Comparison of ENCODE assay signal across 14 cellular contexts in the genomic region with DNA sequence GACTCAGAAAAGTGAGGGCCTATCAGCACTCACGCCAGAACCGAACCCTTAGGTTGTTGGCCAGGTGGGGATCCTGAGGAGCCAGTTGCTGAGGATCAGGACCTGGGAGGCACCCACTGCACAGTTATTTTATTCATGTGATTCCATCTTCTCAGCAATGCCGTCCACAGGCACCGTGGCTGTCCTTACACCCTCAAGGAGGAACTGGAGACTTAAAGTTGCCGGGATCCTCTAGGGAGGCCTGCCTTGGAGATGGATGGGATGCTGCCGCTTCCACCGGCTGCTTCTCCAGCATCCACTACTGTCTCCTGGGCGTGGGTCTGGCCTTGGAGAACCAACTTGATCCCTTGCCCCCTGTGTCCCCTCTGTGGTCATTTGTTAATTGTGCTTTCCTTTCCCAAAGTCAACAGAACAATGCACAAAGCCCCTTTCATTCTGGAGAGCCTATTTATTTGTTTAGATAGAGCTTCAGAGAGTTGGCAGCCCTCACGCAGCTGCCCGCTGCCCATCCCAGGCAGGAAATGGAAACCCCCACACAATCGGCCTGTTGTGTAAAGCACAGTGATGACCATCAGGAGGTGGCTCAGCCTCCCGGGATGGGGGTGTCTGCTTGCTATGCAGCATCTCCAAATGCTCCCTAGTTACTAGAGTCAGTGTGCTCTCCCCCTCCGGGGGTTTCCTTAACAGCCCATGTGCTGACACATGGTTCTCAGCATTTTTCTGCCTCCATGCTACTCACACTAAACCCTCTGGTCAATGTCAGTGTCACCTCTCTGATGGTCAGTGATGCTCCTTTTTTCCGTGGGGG. TPM values are rescaled to one million over a fixed set of nuclear protein-coding genes. Genes with fewer than 3 reads are reported as not detected.
DNase-seq lines count a peak whose midpoint lies in the region; ATAC-seq and TF ChIP-seq lines count a peak whose summit lies in the region.
"Had no signal": no experiment of that assay in that cellular context is flagged by ENCODE, and none has a peak within 500 bp of the region (broad histone marks: within the 10 kb centered on the region; RNA-seq: fewer than 3 reads in every experiment).

No MANE protein-coding gene starts in this region.

- CTCF ChIA-PET in mammary epithelial cell (lab: Charles Lee; ENCODE audit: low non-redundant PET) = no interaction called here
- CTCF ChIA-PET in Caco-2 (lab: Charles Lee) = no interaction called here

- H3K36me3 ChIP-seq in mammary epithelial cell (ENCODE audit: insufficient read depth, low read length) = no peaks in the 10 kb centered on the region
- H3K36me3 ChIP-seq in breast epithelium = no peaks in the 10 kb centered on the region
- no peaks in the 10 kb centered on the region for H3K36me3 ChIP-seq in Caco-2 (ENCODE audit: control insufficient read depth, insufficient read depth, low read length)
- H3K36me3 ChIP-seq: lower lobe of right lung, thoracic aorta had no signal

- peaks cover 6% of the 10 kb centered on the region for H3K9me3 Mint-ChIP-seq in Caco-2 (ENCODE audit: unreplicated experiment)
- H3K9me3 Mint-ChIP-seq in stimulated activated naive B cell treated with anti-CD40 and anti-IgM and Interleukin-4, amounts not matched to agents 10 μg/mL and 1 μg/mL and 100 μg/mL, for 72 hours = no peaks in the 10 kb centered on the region
- H3K9me3 Mint-ChIP-seq: activated CD4-positive, alpha-beta memory T cell treated with anti-CD3 and anti-CD28 coated beads, Interleukin-2, amount 10 ng/mL, durations not matched to agents 7 days and 5 days; activated naive CD4-positive, alpha-beta T cell treated with anti-CD3 and anti-CD28 coated beads for 36 hours had no signal

- whole genome bisulfite sequencing in mammary epithelial cell (ENCODE audit: low coverage, missing lambda C conversion rate) = 66% methylated on average over 10 of the region's 14 CpGs

- POLR2A ChIA-PET in Caco-2 (lab: Charles Lee) = no interaction called here

- DNase-seq in mammary epithelial cell = peak; percentile 55
- no peak for DNase-seq in breast epithelium (ENCODE audit: low spot score in 2 of 2)
- peak in 47 of 58 donors; percentile 18 to 87 (median 62) for DNase-seq in anterior cingulate cortex (lab: John Stamatoyannopoulos, UW)
- DNase-seq in medulla oblongata (ENCODE audit: extremely low spot score) = peak; percentile 92
- no peak for DNase-seq in Caco-2
- no peak for DNase-seq in stimulated activated naive B cell treated with anti-CD40 and anti-IgM and Interleukin-4, amounts not matched to agents 10 μg/mL and 1 μg/mL and 100 μg/mL, for 72 hours
- no peak for DNase-seq in NCI-H1105 treated with DMSO at 0.1 percent for 48 hours (lab: John Stamatoyannopoulos, UW)
- DNase-seq: activated CD4-positive, alpha-beta memory T cell treated with anti-CD3 and anti-CD28 coated beads, Interleukin-2, amount 10 ng/mL, durations not matched to agents 7 days and 5 days; activated naive CD4-positive, alpha-beta T cell treated with anti-CD3 and anti-CD28 coated beads for 36 hours; lower lobe of right lung; NCI-H1694 treated with DMSO at 0.1 percent for 48 hours; T-helper 2 cell had no signal

- no peak overlapping the region for H3K27ac ChIP-seq in mammary epithelial cell (ENCODE audit: insufficient read depth, low read depth, low read length)
- no peak overlapping the region for H3K27ac ChIP-seq in breast epithelium
- H3K27ac ChIP-seq: lower lobe of right lung, thoracic aorta had no signal

- TF ChIP-seq CTCF in mammary epithelial cell (conservative IDR thresholded peaks at IDR 0.05 in 1 of 2, IDR thresholded peaks at IDR 0.05 in 1 of 2; ENCODE audit: extremely low read depth in 1 of 2, insufficient read depth in 1 of 2, low read depth in 1 of 2, low read length in 2 of 2) (no peak), breast epithelium (IDR thresholded peaks at IDR 0.05) (no peak), Caco-2 (IDR thresholded peaks at IDR 0.05; ENCODE audit: insufficient read depth in 1 of 2, low read depth in 1 of 2, low read length in 1 of 2, severe bottlenecking in 1 of 2, unreplicated experiment in 1 of 2) (no peak)

- H3K27me3 Mint-ChIP-seq in Caco-2 (ENCODE audit: insufficient read depth, unreplicated experiment) = no peaks in the 10 kb centered on the region
- peaks cover 19% of the 10 kb centered on the region in 2 donors for H3K27me3 Mint-ChIP-seq in stimulated activated naive B cell treated with anti-CD40 and anti-IgM and Interleukin-4, amounts not matched to agents 10 μg/mL and 1 μg/mL and 100 μg/mL, for 72 hours
- H3K27me3 Mint-ChIP-seq: activated CD4-positive, alpha-beta memory T cell treated with anti-CD3 and anti-CD28 coated beads, Interleukin-2, amount 10 ng/mL, durations not matched to agents 7 days and 5 days had no signal

- TF ChIP-seq POLR2A in breast epithelium (IDR thresholded peaks at IDR 0.05) = no peak

- H3K36me3 Mint-ChIP-seq in Caco-2 (ENCODE audit: insufficient read depth, unreplicated experiment) = peaks cover 6% of the 10 kb centered on the region
- H3K36me3 Mint-ChIP-seq in stimulated activated naive B cell treated with anti-CD40 and anti-IgM and Interleukin-4, amounts not matched to agents 10 μg/mL and 1 μg/mL and 100 μg/mL, for 72 hours = no peaks in the 10 kb centered on the region

- H3K9me3 ChIP-seq in mammary epithelial cell (replicated peaks; ENCODE audit: insufficient read depth, low read length) (no peaks in the 10 kb centered on the region), breast epithelium (no peaks in the 10 kb centered on the region), Caco-2 (no peaks in the 10 kb centered on the region)
- H3K9me3 ChIP-seq: lower lobe of right lung, thoracic aorta had no signal

- H2AFZ ChIP-seq in mammary epithelial cell (ENCODE audit: low read depth, low read length) = no peak overlapping the region

- H3K4me1 ChIP-seq in mammary epithelial cell (ENCODE audit: insufficient read depth, low read length) (peaks cover 20% of the 10 kb centered on the region), breast epithelium (peaks cover 4 to 5% of the 10 kb centered on the region in 2 donors), Caco-2 (peaks cover 27% of the 10 kb centered on the region)

- in situ Hi-C loops in mammary epithelial cell (cut with MboI; ENCODE audit: low sequenced_read_pairs in 2 of 2) = no loop called here

- H3K27ac Mint-ChIP-seq in Caco-2 (ENCODE audit: unreplicated experiment) = no peak overlapping the region
- H3K27ac Mint-ChIP-seq in stimulated activated naive B cell treated with anti-CD40 and anti-IgM and Interleukin-4, amounts not matched to agents 10 μg/mL and 1 μg/mL and 100 μg/mL, for 72 hours = no peak overlapping the region
- H3K27ac Mint-ChIP-seq: activated CD4-positive, alpha-beta memory T cell treated with anti-CD3 and anti-CD28 coated beads, Interleukin-2, amount 10 ng/mL, durations not matched to agents 7 days and 5 days; activated naive CD4-positive, alpha-beta T cell treated with anti-CD3 and anti-CD28 coated beads for 36 hours had no signal

- ATAC-seq in stimulated activated naive B cell treated with anti-CD40 and anti-IgM and Interleukin-4, amounts not matched to agents 10 μg/mL and 1 μg/mL and 100 μg/mL, for 72 hours (replicated peaks) = no peak
- ATAC-seq in GM21737 (IDR thresholded peaks at IDR 0.05; ENCODE audit: unreplicated experiment) = no peak
- ATAC-seq: lower lobe of right lung had no signal

- BruUV-seq in mammary epithelial cell (replicated peaks; lab: Mats Ljungman, UMichigan) = no TSS peak
- no TSS peak for BruUV-seq in Caco-2 (replicated peaks; lab: Mats Ljungman, UMichigan)

- no peak overlapping the region for H3K9ac ChIP-seq in mammary epithelial cell (ENCODE audit: insufficient read depth, low read length)

- no peak overlapping the region for H3K4me3 Mint-ChIP-seq in Caco-2 (ENCODE audit: unreplicated experiment)
- no peak overlapping the region for H3K4me3 Mint-ChIP-seq in stimulated activated naive B cell treated with anti-CD40 and anti-IgM and Interleukin-4, amounts not matched to agents 10 μg/mL and 1 μg/mL and 100 μg/mL, for 72 hours
- H3K4me3 Mint-ChIP-seq: activated CD4-positive, alpha-beta memory T cell treated with anti-CD3 and anti-CD28 coated beads, Interleukin-2, amount 10 ng/mL, durations not matched to agents 7 days and 5 days; activated naive CD4-positive, alpha-beta T cell treated with anti-CD3 and anti-CD28 coated beads for 36 hours had no signal

- peaks cover 21% of the 10 kb centered on the region for H3K4me1 Mint-ChIP-seq in Caco-2 (ENCODE audit: low read depth, unreplicated experiment)
- peaks cover 0 to 4% of the 10 kb centered on the region in 2 donors for H3K4me1 Mint-ChIP-seq in stimulated activated naive B cell treated with anti-CD40 and anti-IgM and Interleukin-4, amounts not matched to agents 10 μg/mL and 1 μg/mL and 100 μg/mL, for 72 hours

- intact Hi-C loops in mammary epithelial cell (cut with micrococcal nuclease) = no loop called here
- intact Hi-C loops in breast epithelium (cut with DNase I; ENCODE audit: low total_unique reads) = no loop called here
- intact Hi-C loops in Caco-2 (cut with micrococcal nuclease; ENCODE audit: unreplicated experiment) = no loop called here

- H4K20me1 ChIP-seq in mammary epithelial cell (ENCODE audit: insufficient read depth, low read length) = no peaks in the 10 kb centered on the region

- no peaks in the 10 kb centered on the region for H3K27me3 ChIP-seq in mammary epithelial cell (ENCODE audit: insufficient read depth, low read length)
- H3K27me3 ChIP-seq in breast epithelium = no peaks in the 10 kb centered on the region
- no peaks in the 10 kb centered on the region for H3K27me3 ChIP-seq in Caco-2 (replicated peaks; ENCODE audit: control insufficient read depth, insufficient read depth, low read length)

- H3K79me2 ChIP-seq in mammary epithelial cell (ENCODE audit: insufficient read depth, low read length) = no peaks in the 10 kb centered on the region

- dilution Hi-C loops in mammary epithelial cell (cut with HindIII; ENCODE audit: low sequenced_read_pairs) = no loop called here

- H3K4me3 ChIP-seq in mammary epithelial cell (replicated peaks in 1 of 3; ENCODE audit: insufficient read depth in 1 of 3, low read depth in 2 of 3, low read length in 3 of 3) (no peak overlapping the region), breast epithelium (no peak overlapping the region), Caco-2 (ENCODE audit: low read depth, low read length) (no peak overlapping the region)
- H3K4me3 ChIP-seq: lower lobe of right lung, thoracic aorta had no signal

- no peak overlapping the region for H3K4me2 ChIP-seq in mammary epithelial cell (ENCODE audit: insufficient read depth, low read depth, low read length)

RNA-seq across cellular contexts. Expression of gene IGFBP3, which starts 52.9 kb away (rescaled TPM):
- total RNA-seq in mammary epithelial cell = 1 to 10 TPM; 2.1 to 8.0 TPM
- polyA plus RNA-seq in mammary epithelial cell = 7.6 TPM
- polyA minus RNA-seq in mammary epithelial cell = not detected
- total RNA-seq in breast epithelium = 100 to 1,000 TPM; 159 to 708 (median 163) TPM
- 0.79 and 3.3 TPM in 2 replicates for total RNA-seq in Caco-2 (2022)

Comparison
In these comparisons a context has a peak if more than half of its experiments do, and no peak if none do; other contexts are left out.
1. DNase-seq: peak in mammary epithelial cell (single experiment), anterior cingulate cortex (47 of 58) and medulla oblongata (single experiment); none in breast epithelium (0 of 2), Caco-2 (0 of 2), stimulated activated naive B cell treated with anti-CD40 and anti-IgM and Interleukin-4, amounts not matched to agents 10 μg/mL and 1 μg/mL and 100 μg/mL, for 72 hours (single experiment) and NCI-H1105 treated with DMSO at 0.1 percent for 48 hours (single experiment).
2. RNA of gene IGFBP3, which starts 52.9 kb away (total RNA-seq): 159 to 708 TPM in breast epithelium; 2.1 to 8.0 TPM in mammary epithelial cell and 0.79 to 3.3 TPM in Caco-2; every median in the first group is over 10 times any median in the second.